Comparison of ENCODE assay signal across 17 cellular contexts in the genomic region with DNA sequence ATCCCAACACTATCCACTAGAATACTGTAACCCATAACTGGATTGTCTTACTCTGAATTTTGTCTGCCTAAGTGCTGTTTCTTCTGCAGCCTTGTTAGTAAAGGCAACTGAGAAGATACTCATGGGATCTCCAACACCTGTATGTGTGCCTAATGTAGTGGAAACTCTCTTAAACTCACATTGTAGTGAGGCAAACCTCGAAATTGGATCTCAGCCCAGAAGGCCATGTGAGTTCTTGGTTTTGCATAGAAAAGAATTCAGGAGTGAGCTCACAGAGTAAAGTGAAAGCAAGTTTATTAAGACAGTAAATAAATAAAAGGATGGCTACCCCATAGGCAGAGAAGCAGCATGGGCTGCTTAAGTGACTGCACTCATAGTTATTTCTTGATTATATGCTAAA.
DNase-seq lines count a peak whose midpoint lies in the region; ATAC-seq and TF ChIP-seq lines count a peak whose summit lies in the region.
"Had no signal": no experiment of that assay in that cellular context is flagged by ENCODE, and none has a peak within 500 bp of the region (broad histone marks: within the 10 kb centered on the region; RNA-seq: fewer than 3 reads in every experiment).

No MANE protein-coding gene starts in this region.

- no peak for TF ChIP-seq POLR2A in body of pancreas (IDR thresholded peaks at IDR 0.05)

- H3F3A ChIP-seq in smooth muscle cell (ENCODE audit: low read depth) = no peaks in the 10 kb centered on the region

- intact Hi-C loops in body of pancreas (cut with DNase I) = no loop called here

- peak; percentile 69 for ATAC-seq in body of pancreas
- ATAC-seq: activated CD8-positive, alpha-beta T cell treated with anti-CD3 and anti-CD28 coated beads for 36 hours; heart left ventricle; WTC11 had no signal

- no peaks in the 10 kb centered on the region for H3K9me3 ChIP-seq in body of pancreas
- H3K9me3 ChIP-seq in smooth muscle cell (replicated peaks; ENCODE audit: low read depth) = no peaks in the 10 kb centered on the region
- H3K9me3 ChIP-seq: SJCRH30 had no signal

- WGBS in body of pancreas, 2 donors = 6% methylated on average over 1 of the region's 1 CpG
- 67% methylated on average over 1 of the region's 1 CpG for WGBS in smooth muscle cell (ENCODE audit: low lambda C conversion rate)

- H3K4me1 ChIP-seq in body of pancreas = no peaks in the 10 kb centered on the region
- H3K4me1 ChIP-seq in smooth muscle cell (ENCODE audit: low read depth) = no peaks in the 10 kb centered on the region
- H3K4me1 ChIP-seq: heart left ventricle, right atrium auricular region, SJCRH30 had no signal

- no peak overlapping the region for H3K4me2 ChIP-seq in smooth muscle cell

- H3K27me3 ChIP-seq in body of pancreas (no peaks in the 10 kb centered on the region), smooth muscle cell (ENCODE audit: low read depth) (no peaks in the 10 kb centered on the region)
- H3K27me3 ChIP-seq: heart left ventricle, right atrium auricular region, SJCRH30 had no signal

- H2AFZ ChIP-seq in smooth muscle cell (ENCODE audit: low read depth) = no peak overlapping the region

- H3K27ac ChIP-seq in body of pancreas = no peak overlapping the region
- no peak overlapping the region for H3K27ac ChIP-seq in smooth muscle cell (ENCODE audit: low read depth)
- H3K27ac ChIP-seq: heart left ventricle, right atrium auricular region, SJCRH30 had no signal

- no peak overlapping the region for H3K9ac ChIP-seq in smooth muscle cell (ENCODE audit: low read depth)

- no peak overlapping the region for H3K4me3 ChIP-seq in body of pancreas
- H3K4me3 ChIP-seq in smooth muscle cell = no peak overlapping the region
- H3K4me3 ChIP-seq: heart left ventricle, right atrium auricular region, SJCRH30 had no signal

- H4K20me1 ChIP-seq in smooth muscle cell (ENCODE audit: low read depth) = no peaks in the 10 kb centered on the region

- H3K36me3 ChIP-seq in body of pancreas (replicated peaks in 1 of 2; ENCODE audit: insufficient read depth in 1 of 2, low read depth in 2 of 2) = no peaks in the 10 kb centered on the region
- H3K36me3 ChIP-seq in smooth muscle cell (ENCODE audit: low read depth) = no peaks in the 10 kb centered on the region
- H3K36me3 ChIP-seq: heart left ventricle, right atrium auricular region, SJCRH30 had no signal

- H3K79me2 ChIP-seq in smooth muscle cell (ENCODE audit: low read depth) = no peaks in the 10 kb centered on the region

- DNase-seq in Kasumi-1 (lab: John Stamatoyannopoulos, UW) (peak; percentile 6 to 8), NCI-H345 (lab: John Stamatoyannopoulos, UW) (peak; percentile 83), body of pancreas (peak; percentile 54 to 76 (median 65)), superior temporal gyrus (ENCODE audit: extremely low spot score) (peak; percentile 25), HK-2 (ENCODE audit: unreplicated experiment) (no peak), UCSD-AML1 (lab: John Stamatoyannopoulos, UW; ENCODE audit: unreplicated experiment) (no peak), smooth muscle cell (lab: John Stamatoyannopoulos, UW; ENCODE audit: unreplicated experiment) (no peak)
- DNase-seq: activated CD8-positive, alpha-beta T cell treated with anti-CD3 and anti-CD28 coated beads for 36 hours; activated naive CD4-positive, alpha-beta T cell treated with anti-CD3 and anti-CD28 coated beads for 36 hours; activated T-cell treated with anti-CD3 and anti-CD28 coated beads, Interleukin-2, amount 50 U/mL, for 1 hour; H9; heart left ventricle; NCI-H2029 treated with DMSO at 0.1 percent for 48 hours; NCI-H526; SJCRH30 had no signal

- TF ChIP-seq CTCF in body of pancreas (IDR thresholded peaks at IDR 0.05) (no peak), smooth muscle cell (IDR thresholded peaks at IDR 0.05; ENCODE audit: borderline replicate concordance, insufficient read depth, poor library complexity, severe bottlenecking) (no peak)

Comparison
In these comparisons a context has a peak if more than half of its experiments do, and no peak if none do; other contexts are left out.
1. DNase-seq: peak in Kasumi-1 (2 of 2), NCI-H345 (single experiment), body of pancreas (4 of 4) and superior temporal gyrus (single experiment); none in HK-2 (single experiment), UCSD-AML1 (single experiment) and smooth muscle cell (single experiment).